Comparison of ENCODE assay signal across 8 cellular contexts in genomic region chrX:107629533-107629909, GRCh38. TPM values are rescaled to one million over a fixed set of nuclear protein-coding genes. Genes with fewer than 3 reads are reported as not detected.
DNase-seq lines count a peak whose midpoint lies in the region; ATAC-seq and TF ChIP-seq lines count a peak whose summit lies in the region.

No MANE protein-coding gene starts in this region.

- WGBS in sigmoid colon, 2 donors, result 5 to 14% methylated on average over 5 of the region's 5 CpGs

- peak overlapping the region; percentile 63; the same call in 1 of the 2 replicates for H3K27ac ChIP-seq in HEK293 (ENCODE audit: extremely low read depth, low read depth, low read length)
- no peak overlapping the region for H3K27ac ChIP-seq in foreskin keratinocyte
- H3K27ac ChIP-seq in sigmoid colon, result peak overlapping the region; percentile 80 to 87 (median 83)

- ATAC-seq in T-helper 17 cell, result no peak
- no peak for ATAC-seq in foreskin keratinocyte
- ATAC-seq in HG03280 (IDR thresholded peaks at IDR 0.05; ENCODE audit: unreplicated experiment), result no peak

- 0 out of 2 replicates have a peak, but pooled peaks cover 7% of the 10 kb centered on the region for H3K4me1 ChIP-seq in HEK293 (ENCODE audit: control insufficient read depth, insufficient read depth, low read length)
- H3K4me1 ChIP-seq in foreskin keratinocyte, result no peaks in the 10 kb centered on the region
- peaks cover 0 to 13% (median 0%) of the 10 kb centered on the region in 4 donors for H3K4me1 ChIP-seq in sigmoid colon

- peak overlapping the region; percentile 58 for H3K4me3 ChIP-seq in HEK293 (ENCODE audit: low read depth, low read length)
- peak overlapping the region; percentile 47 to 59 (median 58) for H3K4me3 ChIP-seq in sigmoid colon

- H3K4me1 Mint-ChIP-seq in T-helper 17 cell, result peaks cover 9% of the 10 kb centered on the region

- CTCF ChIA-PET in HEK293 (lab: Yijun Ruan, JAX), result interaction anchor here (0.6 to 1.5 kb wide), 9 partner anchors 10 to 642 kb away, joined by 3 to 5 read pairs (median 3); partner anchors contain the start of gene NCBP2L

- no peaks in the 10 kb centered on the region for H3K27me3 Mint-ChIP-seq in T-helper 17 cell

- intact Hi-C loops in sigmoid colon (cut with DNase I), result loop anchor here (10.0 kb wide), 1 partner anchor 635 kb away; no protein-coding TSS in a partner anchor

- TF ChIP-seq CTCF in HEK293 (tag by site-specific recombination; IDR thresholded peaks at IDR 0.05) (no peak), foreskin keratinocyte (conservative IDR thresholded peaks at IDR 0.05) (peak; percentile 8), sigmoid colon (IDR thresholded peaks at IDR 0.05) (no peak)

- TF ChIP-seq EP300 in sigmoid colon (IDR thresholded peaks at IDR 0.05), result no peak

- DNase-seq in DMS 273 (lab: John Stamatoyannopoulos, UW; ENCODE audit: unreplicated experiment) (peak; percentile 57), T-helper 17 cell (no peak), foreskin keratinocyte (peak in 1 of 2 donors; percentile 2), sigmoid colon (no peak), middle frontal gyrus (ENCODE audit: extremely low spot score, low spot score) (no peak), occipital lobe (lab: John Stamatoyannopoulos, UW) (no peak)

- no peaks in the 10 kb centered on the region for H3K36me3 ChIP-seq in HEK293 (ENCODE audit: control insufficient read depth in 2 of 2, insufficient read depth in 1 of 2, low read length in 2 of 2)
- no peaks in the 10 kb centered on the region for H3K36me3 ChIP-seq in sigmoid colon

- peak overlapping the region; percentile 91 for H3K4me3 Mint-ChIP-seq in T-helper 17 cell

- peak overlapping the region; percentile 83 for H3K27ac Mint-ChIP-seq in T-helper 17 cell

- H3K27me3 ChIP-seq in foreskin keratinocyte, result no peaks in the 10 kb centered on the region
- H3K27me3 ChIP-seq in sigmoid colon, result no peaks in the 10 kb centered on the region

- POLR2A ChIA-PET in HEK293 (lab: Yijun Ruan, JAX), result interaction anchor here (0.6 to 1.7 kb wide), 7 partner anchors 10 to 1508 kb away, joined by 3 to 10 read pairs (median 3); partner anchors contain the start of gene TSC22D3

- TF ChIP-seq POLR2A in sigmoid colon (IDR thresholded peaks at IDR 0.05), result no peak

- H3K36me3 Mint-ChIP-seq in T-helper 17 cell (ENCODE audit: low read depth), result no peaks in the 10 kb centered on the region

- H3K9me3 ChIP-seq in HEK293 (ENCODE audit: control insufficient read depth, insufficient read depth, low read depth, low read length) (no peaks in the 10 kb centered on the region), T-helper 17 cell (ENCODE audit: control insufficient read depth, low read length, poor library complexity, severe bottlenecking) (no peaks in the 10 kb centered on the region), sigmoid colon (no peaks in the 10 kb centered on the region)

TF ChIP-seq in HEK293, 187 proteins besides CTCF, POLR2A, EP300 and RAD21:
- TF ChIP-seq ZNF660 (tag by site-specific recombination; IDR thresholded peaks at IDR 0.05) (no peak), ZNF335 (tag by site-specific recombination; conservative IDR thresholded peaks at IDR 0.05) (peak; percentile 52), ZNF585B (tag by site-specific recombination; IDR thresholded peaks at IDR 0.05) (no peak), YY1 (tag by site-specific recombination; IDR thresholded peaks at IDR 0.05) (no peak), ZBTB20 (tag by site-specific recombination; IDR thresholded peaks at IDR 0.05) (no peak), ZNF18 (tag by site-specific recombination; IDR thresholded peaks at IDR 0.05) (no peak), ZNF580 (tag by site-specific recombination; IDR thresholded peaks at IDR 0.05) (no peak), ZNF768 (tag by site-specific recombination; IDR thresholded peaks at IDR 0.05) (no peak), IKZF3 (tag by site-specific recombination; IDR thresholded peaks at IDR 0.05) (0 out of 2 replicates have a peak, but pooled peaks have one; percentile 10), ZNF701 (tag by site-specific recombination; IDR thresholded peaks at IDR 0.05) (no peak), HOXA7 (CRISPR knock-in tag; IDR thresholded peaks at IDR 0.05; ENCODE audit: borderline replicate concordance) (no peak), ZNF707 (tag by site-specific recombination; IDR thresholded peaks at IDR 0.05) (no peak)

RNA-seq across cellular contexts. Expression of gene PRPS1, which starts 1.2 kb away (rescaled TPM):
- total RNA-seq in T-helper 17 cell (10 to 100 TPM; 68.9 to 69.1 TPM), foreskin keratinocyte (33.6 and 41.7 TPM in 2 replicates), sigmoid colon (10 to 100 TPM; 16.3 to 35.8 (median 21.5) TPM), occipital lobe (22.9 TPM)
- polyA plus RNA-seq in foreskin keratinocyte (30.9 and 37.1 TPM in 2 replicates), sigmoid colon (10 to 100 TPM in 2 of 3 donors, 1 to 10 TPM in 1; 9.6 to 24.4 (median 10.6) TPM)
